2 cellular contexts compared by ENCODE assay signal in the genomic region with DNA sequence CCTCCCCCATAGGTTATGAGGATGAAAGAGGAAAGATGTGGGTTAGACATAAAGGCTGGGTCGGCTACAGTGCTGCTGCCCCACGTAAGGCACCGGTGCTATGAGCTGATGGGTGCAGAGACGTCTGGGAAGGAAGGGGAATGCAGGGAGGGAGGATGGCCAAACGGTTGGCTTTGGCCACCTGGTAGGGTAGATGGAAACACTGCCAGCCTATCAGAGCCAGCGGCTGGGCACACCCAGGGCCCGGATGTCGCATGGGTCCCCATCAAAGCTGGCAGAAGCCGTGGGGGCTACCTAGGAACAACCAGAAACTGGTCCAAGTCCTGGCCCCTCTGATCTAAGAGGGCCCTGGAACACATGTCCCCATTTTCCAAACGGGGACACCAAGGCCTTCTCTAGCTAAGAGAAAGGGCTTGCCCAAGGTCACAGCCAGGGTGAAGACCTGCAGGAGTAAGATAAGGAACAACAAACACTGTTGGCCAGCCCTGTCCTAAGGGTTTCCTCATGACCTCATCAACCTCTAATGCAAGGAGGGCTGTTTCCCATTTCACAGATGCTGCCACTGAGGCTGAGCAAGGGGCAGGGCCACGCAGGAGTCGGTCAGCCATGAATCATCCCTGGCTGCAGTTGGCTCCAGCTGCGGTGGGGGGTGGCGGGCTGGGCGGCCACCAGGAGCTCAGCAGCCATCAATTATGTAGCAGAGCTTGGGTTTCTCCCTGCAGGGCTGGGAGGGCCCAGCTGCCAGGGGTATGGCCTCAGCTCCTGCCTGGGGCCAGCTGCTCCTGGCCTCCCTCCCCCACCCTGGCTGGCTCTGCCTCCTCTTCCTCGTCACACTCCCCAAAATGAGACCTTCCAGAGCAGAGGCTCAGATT.
TF ChIP-seq lines count a peak whose summit lies in the region.

No MANE protein-coding gene starts in this region.

TF ChIP-seq in HEK293, 187 proteins besides CTCF, POLR2A, EP300 and RAD21 (continued from another document and continues in another):
- TF ChIP-seq, protein P1, sequence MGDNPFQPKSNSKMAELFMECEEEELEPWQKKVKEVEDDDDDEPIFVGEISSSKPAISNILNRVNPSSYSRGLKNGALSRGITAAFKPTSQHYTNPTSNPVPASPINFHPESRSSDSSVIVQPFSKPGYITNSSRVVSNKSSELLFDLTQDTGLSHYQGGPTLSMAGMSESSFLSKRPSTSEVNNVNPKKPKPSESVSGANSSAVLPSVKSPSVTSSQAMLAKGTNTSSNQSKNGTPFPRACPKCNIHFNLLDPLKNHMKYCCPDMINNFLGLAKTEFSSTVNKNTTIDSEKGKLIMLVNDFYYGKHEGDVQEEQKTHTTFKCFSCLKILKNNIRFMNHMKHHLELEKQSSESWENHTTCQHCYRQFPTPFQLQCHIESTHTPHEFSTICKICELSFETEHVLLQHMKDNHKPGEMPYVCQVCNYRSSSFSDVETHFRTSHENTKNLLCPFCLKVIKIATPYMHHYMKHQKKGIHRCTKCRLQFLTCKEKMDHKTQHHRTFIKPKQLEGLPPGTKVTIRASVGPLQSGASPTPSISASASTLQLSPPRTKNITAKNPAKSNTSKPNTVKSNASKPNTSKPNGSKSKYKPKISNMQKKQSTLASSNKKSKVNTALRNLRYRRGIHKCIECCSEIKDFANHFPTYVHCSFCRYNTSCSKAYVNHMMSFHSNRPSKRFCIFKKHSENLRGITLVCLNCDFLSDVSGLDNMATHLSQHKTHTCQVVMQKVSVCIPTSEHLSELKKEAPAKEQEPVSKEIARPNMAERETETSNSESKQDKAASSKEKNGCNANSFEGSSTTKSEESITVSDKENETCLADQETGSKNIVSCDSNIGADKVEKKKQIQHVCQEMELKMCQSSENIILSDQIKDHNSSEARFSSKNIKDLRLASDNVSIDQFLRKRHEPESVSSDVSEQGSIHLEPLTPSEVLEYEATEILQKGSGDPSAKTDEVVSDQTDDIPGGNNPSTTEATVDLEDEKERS (tag by site-specific recombination; IDR thresholded peaks at IDR 0.05) = peak; percentile 83
- TF ChIP-seq, protein P2, sequence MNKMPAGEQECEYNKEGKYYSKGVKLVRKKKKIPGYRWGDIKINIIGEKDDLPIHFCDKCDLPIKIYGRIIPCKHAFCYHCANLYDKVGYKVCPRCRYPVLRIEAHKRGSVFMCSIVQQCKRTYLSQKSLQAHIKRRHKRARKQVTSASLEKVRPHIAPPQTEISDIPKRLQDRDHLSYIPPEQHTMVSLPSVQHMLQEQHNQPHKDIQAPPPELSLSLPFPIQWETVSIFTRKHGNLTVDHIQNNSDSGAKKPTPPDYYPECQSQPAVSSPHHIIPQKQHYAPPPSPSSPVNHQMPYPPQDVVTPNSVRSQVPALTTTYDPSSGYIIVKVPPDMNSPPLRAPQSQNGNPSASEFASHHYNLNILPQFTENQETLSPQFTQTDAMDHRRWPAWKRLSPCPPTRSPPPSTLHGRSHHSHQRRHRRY (tag by site-specific recombination; IDR thresholded peaks at IDR 0.05) = no peak
- TF ChIP-seq ZSCAN30 (tag by site-specific recombination; IDR thresholded peaks at IDR 0.05) = peak; percentile 96
- peak; percentile 99 for TF ChIP-seq GLIS1 (tag by site-specific recombination; IDR thresholded peaks at IDR 0.05)
- peak; percentile 35; the same call in 1 of the 2 replicates for TF ChIP-seq ZBTB21 (tag by site-specific recombination; IDR thresholded peaks at IDR 0.05)
- TF ChIP-seq ZNF558 (tag by site-specific recombination; IDR thresholded peaks at IDR 0.05) = no peak
- TF ChIP-seq ZNF248 (tag by site-specific recombination; IDR thresholded peaks at IDR 0.05) = no peak
- peak; percentile 94 for TF ChIP-seq KLF1 (tag by site-specific recombination; IDR thresholded peaks at IDR 0.05)
- TF ChIP-seq ZFP69B (tag by site-specific recombination; IDR thresholded peaks at IDR 0.05) = peak; percentile 68; the same call in 1 of the 2 replicates
- peak; percentile 83 for TF ChIP-seq ZNF324 (tag by site-specific recombination; IDR thresholded peaks at IDR 0.05)
- peak; percentile 78 for TF ChIP-seq WT1 (tag by site-specific recombination; IDR thresholded peaks at IDR 0.05)
- TF ChIP-seq, protein P3, sequence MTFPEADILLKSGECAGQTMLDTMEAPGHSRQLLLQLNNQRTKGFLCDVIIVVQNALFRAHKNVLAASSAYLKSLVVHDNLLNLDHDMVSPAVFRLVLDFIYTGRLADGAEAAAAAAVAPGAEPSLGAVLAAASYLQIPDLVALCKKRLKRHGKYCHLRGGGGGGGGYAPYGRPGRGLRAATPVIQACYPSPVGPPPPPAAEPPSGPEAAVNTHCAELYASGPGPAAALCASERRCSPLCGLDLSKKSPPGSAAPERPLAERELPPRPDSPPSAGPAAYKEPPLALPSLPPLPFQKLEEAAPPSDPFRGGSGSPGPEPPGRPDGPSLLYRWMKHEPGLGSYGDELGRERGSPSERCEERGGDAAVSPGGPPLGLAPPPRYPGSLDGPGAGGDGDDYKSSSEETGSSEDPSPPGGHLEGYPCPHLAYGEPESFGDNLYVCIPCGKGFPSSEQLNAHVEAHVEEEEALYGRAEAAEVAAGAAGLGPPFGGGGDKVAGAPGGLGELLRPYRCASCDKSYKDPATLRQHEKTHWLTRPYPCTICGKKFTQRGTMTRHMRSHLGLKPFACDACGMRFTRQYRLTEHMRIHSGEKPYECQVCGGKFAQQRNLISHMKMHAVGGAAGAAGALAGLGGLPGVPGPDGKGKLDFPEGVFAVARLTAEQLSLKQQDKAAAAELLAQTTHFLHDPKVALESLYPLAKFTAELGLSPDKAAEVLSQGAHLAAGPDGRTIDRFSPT (tag by site-specific recombination; IDR thresholded peaks at IDR 0.05) = peak; percentile 45; the same call in 1 of the 2 replicates
- peak; percentile 22; the same call in 1 of the 2 replicates for TF ChIP-seq ZNF10 (tag by site-specific recombination; IDR thresholded peaks at IDR 0.05)
- peak; percentile 62; the same call in 1 of the 2 replicates for TF ChIP-seq ZNF23 (tag by site-specific recombination; IDR thresholded peaks at IDR 0.05; ENCODE audit: borderline replicate concordance)
- TF ChIP-seq ZNF843 (tag by site-specific recombination; IDR thresholded peaks at IDR 0.05) = peak; percentile 29; the same call in 1 of the 2 replicates
- TF ChIP-seq ZNF768 (tag by site-specific recombination; IDR thresholded peaks at IDR 0.05) = no peak
- peak; percentile 74 for TF ChIP-seq ZFP37 (tag by site-specific recombination; IDR thresholded peaks at IDR 0.05)
- TF ChIP-seq ZNF354C (tag by site-specific recombination; IDR thresholded peaks at IDR 0.05; ENCODE audit: borderline replicate concordance, low read depth) = no peak
- TF ChIP-seq ZNF600 (tag by site-specific recombination; IDR thresholded peaks at IDR 0.05) = peak; percentile 82
- TF ChIP-seq SALL2 (tag by site-specific recombination; IDR thresholded peaks at IDR 0.05; ENCODE audit: borderline replicate concordance) = no peak
- TF ChIP-seq ZNF423 (tag by site-specific recombination; IDR thresholded peaks at IDR 0.05) = peak; percentile 59; the same call in 1 of the 2 replicates
- TF ChIP-seq, protein P4, sequence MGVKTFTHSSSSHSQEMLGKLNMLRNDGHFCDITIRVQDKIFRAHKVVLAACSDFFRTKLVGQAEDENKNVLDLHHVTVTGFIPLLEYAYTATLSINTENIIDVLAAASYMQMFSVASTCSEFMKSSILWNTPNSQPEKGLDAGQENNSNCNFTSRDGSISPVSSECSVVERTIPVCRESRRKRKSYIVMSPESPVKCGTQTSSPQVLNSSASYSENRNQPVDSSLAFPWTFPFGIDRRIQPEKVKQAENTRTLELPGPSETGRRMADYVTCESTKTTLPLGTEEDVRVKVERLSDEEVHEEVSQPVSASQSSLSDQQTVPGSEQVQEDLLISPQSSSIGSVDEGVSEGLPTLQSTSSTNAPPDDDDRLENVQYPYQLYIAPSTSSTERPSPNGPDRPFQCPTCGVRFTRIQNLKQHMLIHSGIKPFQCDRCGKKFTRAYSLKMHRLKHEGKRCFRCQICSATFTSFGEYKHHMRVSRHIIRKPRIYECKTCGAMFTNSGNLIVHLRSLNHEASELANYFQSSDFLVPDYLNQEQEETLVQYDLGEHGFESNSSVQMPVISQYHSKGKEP (tag by site-specific recombination; IDR thresholded peaks at IDR 0.05) = peak; percentile 48; the same call in 1 of the 2 replicates

TF ChIP-seq in SK-N-SH, 30 proteins besides CTCF, POLR2A, EP300 and RAD21 (continued from another document and continues in another):
- TF ChIP-seq, protein P5, sequence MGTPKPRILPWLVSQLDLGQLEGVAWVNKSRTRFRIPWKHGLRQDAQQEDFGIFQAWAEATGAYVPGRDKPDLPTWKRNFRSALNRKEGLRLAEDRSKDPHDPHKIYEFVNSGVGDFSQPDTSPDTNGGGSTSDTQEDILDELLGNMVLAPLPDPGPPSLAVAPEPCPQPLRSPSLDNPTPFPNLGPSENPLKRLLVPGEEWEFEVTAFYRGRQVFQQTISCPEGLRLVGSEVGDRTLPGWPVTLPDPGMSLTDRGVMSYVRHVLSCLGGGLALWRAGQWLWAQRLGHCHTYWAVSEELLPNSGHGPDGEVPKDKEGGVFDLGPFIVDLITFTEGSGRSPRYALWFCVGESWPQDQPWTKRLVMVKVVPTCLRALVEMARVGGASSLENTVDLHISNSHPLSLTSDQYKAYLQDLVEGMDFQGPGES (IDR thresholded peaks at IDR 0.05; ENCODE audit: low read depth, low read length) = no peak
- TF ChIP-seq NFIC (IDR thresholded peaks at IDR 0.05; ENCODE audit: borderline replicate concordance) = peak; percentile 48
- TF ChIP-seq, protein P6, sequence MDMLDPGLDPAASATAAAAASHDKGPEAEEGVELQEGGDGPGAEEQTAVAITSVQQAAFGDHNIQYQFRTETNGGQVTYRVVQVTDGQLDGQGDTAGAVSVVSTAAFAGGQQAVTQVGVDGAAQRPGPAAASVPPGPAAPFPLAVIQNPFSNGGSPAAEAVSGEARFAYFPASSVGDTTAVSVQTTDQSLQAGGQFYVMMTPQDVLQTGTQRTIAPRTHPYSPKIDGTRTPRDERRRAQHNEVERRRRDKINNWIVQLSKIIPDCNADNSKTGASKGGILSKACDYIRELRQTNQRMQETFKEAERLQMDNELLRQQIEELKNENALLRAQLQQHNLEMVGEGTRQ (IDR thresholded peaks at IDR 0.05; ENCODE audit: borderline replicate concordance, low read depth, low read length) = no peak
- TF ChIP-seq FOXM1 (IDR thresholded peaks at IDR 0.05; ENCODE audit: low read depth) = no peak
- no peak for TF ChIP-seq SIN3A (IDR thresholded peaks at IDR 0.05; ENCODE audit: borderline replicate concordance, low read depth, low read length)
- no peak for TF ChIP-seq MEF2A (IDR thresholded peaks at IDR 0.05; ENCODE audit: borderline replicate concordance, low read depth)
- no peak for TF ChIP-seq POLR2AphosphoS5 (IDR thresholded peaks at IDR 0.05; ENCODE audit: low read depth, low read length)
- TF ChIP-seq RCOR1 (IDR thresholded peaks at IDR 0.05; ENCODE audit: low read length) = no peak; the same call in 1 of the 2 replicates
- no peak for TF ChIP-seq ELF1 (IDR thresholded peaks at IDR 0.05)
- TF ChIP-seq, protein P7, sequence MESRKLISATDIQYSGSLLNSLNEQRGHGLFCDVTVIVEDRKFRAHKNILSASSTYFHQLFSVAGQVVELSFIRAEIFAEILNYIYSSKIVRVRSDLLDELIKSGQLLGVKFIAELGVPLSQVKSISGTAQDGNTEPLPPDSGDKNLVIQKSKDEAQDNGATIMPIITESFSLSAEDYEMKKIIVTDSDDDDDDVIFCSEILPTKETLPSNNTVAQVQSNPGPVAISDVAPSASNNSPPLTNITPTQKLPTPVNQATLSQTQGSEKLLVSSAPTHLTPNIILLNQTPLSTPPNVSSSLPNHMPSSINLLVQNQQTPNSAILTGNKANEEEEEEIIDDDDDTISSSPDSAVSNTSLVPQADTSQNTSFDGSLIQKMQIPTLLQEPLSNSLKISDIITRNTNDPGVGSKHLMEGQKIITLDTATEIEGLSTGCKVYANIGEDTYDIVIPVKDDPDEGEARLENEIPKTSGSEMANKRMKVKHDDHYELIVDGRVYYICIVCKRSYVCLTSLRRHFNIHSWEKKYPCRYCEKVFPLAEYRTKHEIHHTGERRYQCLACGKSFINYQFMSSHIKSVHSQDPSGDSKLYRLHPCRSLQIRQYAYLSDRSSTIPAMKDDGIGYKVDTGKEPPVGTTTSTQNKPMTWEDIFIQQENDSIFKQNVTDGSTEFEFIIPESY (IDR thresholded peaks at IDR 0.05; ENCODE audit: borderline replicate concordance, low read depth) = no peak
- no peak for TF ChIP-seq NRF1 (IDR thresholded peaks at IDR 0.05; ENCODE audit: low read depth, low read length)
- TF ChIP-seq, protein P8, sequence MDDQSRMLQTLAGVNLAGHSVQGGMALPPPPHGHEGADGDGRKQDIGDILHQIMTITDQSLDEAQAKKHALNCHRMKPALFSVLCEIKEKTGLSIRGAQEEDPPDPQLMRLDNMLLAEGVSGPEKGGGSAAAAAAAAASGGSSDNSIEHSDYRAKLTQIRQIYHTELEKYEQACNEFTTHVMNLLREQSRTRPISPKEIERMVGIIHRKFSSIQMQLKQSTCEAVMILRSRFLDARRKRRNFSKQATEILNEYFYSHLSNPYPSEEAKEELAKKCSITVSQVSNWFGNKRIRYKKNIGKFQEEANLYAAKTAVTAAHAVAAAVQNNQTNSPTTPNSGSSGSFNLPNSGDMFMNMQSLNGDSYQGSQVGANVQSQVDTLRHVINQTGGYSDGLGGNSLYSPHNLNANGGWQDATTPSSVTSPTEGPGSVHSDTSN (IDR thresholded peaks at IDR 0.05) = peak; percentile 75
- TF ChIP-seq, protein P9, sequence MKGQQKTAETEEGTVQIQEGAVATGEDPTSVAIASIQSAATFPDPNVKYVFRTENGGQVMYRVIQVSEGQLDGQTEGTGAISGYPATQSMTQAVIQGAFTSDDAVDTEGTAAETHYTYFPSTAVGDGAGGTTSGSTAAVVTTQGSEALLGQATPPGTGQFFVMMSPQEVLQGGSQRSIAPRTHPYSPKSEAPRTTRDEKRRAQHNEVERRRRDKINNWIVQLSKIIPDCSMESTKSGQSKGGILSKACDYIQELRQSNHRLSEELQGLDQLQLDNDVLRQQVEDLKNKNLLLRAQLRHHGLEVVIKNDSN (IDR thresholded peaks at IDR 0.05; ENCODE audit: borderline replicate concordance, low read depth) = no peak
- no peak for TF ChIP-seq FOXJ3 (CRISPR knock-in tag; IDR thresholded peaks at IDR 0.05)
- TF ChIP-seq FOSL2 (IDR thresholded peaks at IDR 0.05; ENCODE audit: borderline replicate concordance, low read depth) = peak; percentile 68; the same call in 1 of the 2 replicates
- no peak for TF ChIP-seq MXI1 (IDR thresholded peaks at IDR 0.05; ENCODE audit: low read depth, low read length)
- TF ChIP-seq, protein P10, sequence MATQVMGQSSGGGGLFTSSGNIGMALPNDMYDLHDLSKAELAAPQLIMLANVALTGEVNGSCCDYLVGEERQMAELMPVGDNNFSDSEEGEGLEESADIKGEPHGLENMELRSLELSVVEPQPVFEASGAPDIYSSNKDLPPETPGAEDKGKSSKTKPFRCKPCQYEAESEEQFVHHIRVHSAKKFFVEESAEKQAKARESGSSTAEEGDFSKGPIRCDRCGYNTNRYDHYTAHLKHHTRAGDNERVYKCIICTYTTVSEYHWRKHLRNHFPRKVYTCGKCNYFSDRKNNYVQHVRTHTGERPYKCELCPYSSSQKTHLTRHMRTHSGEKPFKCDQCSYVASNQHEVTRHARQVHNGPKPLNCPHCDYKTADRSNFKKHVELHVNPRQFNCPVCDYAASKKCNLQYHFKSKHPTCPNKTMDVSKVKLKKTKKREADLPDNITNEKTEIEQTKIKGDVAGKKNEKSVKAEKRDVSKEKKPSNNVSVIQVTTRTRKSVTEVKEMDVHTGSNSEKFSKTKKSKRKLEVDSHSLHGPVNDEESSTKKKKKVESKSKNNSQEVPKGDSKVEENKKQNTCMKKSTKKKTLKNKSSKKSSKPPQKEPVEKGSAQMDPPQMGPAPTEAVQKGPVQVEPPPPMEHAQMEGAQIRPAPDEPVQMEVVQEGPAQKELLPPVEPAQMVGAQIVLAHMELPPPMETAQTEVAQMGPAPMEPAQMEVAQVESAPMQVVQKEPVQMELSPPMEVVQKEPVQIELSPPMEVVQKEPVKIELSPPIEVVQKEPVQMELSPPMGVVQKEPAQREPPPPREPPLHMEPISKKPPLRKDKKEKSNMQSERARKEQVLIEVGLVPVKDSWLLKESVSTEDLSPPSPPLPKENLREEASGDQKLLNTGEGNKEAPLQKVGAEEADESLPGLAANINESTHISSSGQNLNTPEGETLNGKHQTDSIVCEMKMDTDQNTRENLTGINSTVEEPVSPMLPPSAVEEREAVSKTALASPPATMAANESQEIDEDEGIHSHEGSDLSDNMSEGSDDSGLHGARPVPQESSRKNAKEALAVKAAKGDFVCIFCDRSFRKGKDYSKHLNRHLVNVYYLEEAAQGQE (IDR thresholded peaks at IDR 0.05; ENCODE audit: low read depth, low read length) = no peak
